21 cellular contexts compared by ENCODE assay signal in the genomic region with DNA sequence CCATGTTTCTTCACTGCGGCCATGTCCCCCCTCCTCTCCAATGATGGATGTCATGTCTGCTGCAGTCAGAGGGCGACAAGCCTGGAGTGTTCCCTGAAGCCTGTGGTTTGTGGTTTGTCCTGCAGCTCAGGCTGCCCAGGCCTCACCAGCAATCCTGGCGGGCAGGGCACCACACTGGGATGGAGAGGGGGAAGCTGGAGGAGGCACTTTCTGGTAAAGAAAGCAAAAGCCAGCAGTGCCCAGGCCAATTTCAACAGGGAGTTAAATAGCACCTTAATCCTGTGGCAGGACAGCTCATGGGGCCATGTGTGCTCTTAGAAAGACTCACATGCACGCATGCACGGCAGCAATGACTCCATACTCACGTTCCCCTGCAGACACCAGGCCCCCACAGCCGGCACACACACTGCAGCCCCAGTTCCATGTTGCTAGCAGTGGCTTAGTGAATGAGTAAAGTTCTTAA.
DNase-seq lines count a peak whose midpoint lies in the region; ATAC-seq, FAIRE-seq and TF ChIP-seq lines count a peak whose summit lies in the region.
"Had no signal": no experiment of that assay in that cellular context is flagged by ENCODE, and none has a peak within 500 bp of the region (broad histone marks: within the 10 kb centered on the region; RNA-seq: fewer than 3 reads in every experiment).

No MANE protein-coding gene starts in this region.

- no peak for TF ChIP-seq RAD21 in HepG2 (CRISPR knock-in tag; IDR thresholded peaks at IDR 0.05)

- TF ChIP-seq POLR2A in HepG2 (IDR thresholded peaks at IDR 0.05; ENCODE audit: insufficient read depth in 1 of 2, low read depth in 2 of 2, low read length in 2 of 2) = no peak
- no peak for TF ChIP-seq POLR2A in suprapubic skin (IDR thresholded peaks at IDR 0.05)

- FAIRE-seq in HepG2 (lab: Jason Lieb, UNC) = no peak

- no peak for TF ChIP-seq CTCF in HEK293 (tag by site-specific recombination; IDR thresholded peaks at IDR 0.05)
- no peak for TF ChIP-seq CTCF in ascending aorta (IDR thresholded peaks at IDR 0.05)
- no peak for TF ChIP-seq CTCF in HepG2 (CRISPR knock-in tag; IDR thresholded peaks at IDR 0.05)
- no peak for TF ChIP-seq CTCF in suprapubic skin (IDR thresholded peaks at IDR 0.05)
- TF ChIP-seq CTCF in neural progenitor cell (IDR thresholded peaks at IDR 0.05) = no peak

- DNase-seq in ascending aorta (ENCODE audit: low spot score in 2 of 2) (peak in 1 of 2 donors; percentile 48), HepG2 (ENCODE audit: low spot score) (no peak), suprapubic skin (ENCODE audit: low spot score in 2 of 2) (no peak), neural progenitor cell (ENCODE audit: low spot score) (no peak)
- no peak for DNase-seq in T-helper 2 cell treated with Interferon-gamma antibody and Interleukin-4, amounts not matched to agents 5 μg/mL and 100 μg/mL, for 36 hours (ENCODE audit: low spot score)
- DNase-seq: cerebellar nuclear complex; DMS79 treated with DMSO at 0.1 percent for 48 hours; HCEC 1CT; Kasumi-1; natural killer cell; NCI-H187; NCI-H526; PC-3; stimulated activated naive CD8-positive, alpha-beta T cell treated with anti-CD3 and anti-CD28 coated beads, Interleukin-15, amount 100 ng/mL, for 72 hours had no signal

- H3F3A ChIP-seq in neural progenitor cell (ENCODE audit: low read depth) = no peaks in the 10 kb centered on the region

- BruUV-seq in HepG2 (replicated peaks; lab: Mats Ljungman, UMichigan) = TSS peak; percentile 39

- no peak overlapping the region for H3K4me3 ChIP-seq in HEK293 (ENCODE audit: low read depth, low read length)
- H3K4me3 ChIP-seq in ascending aorta = no peak overlapping the region
- H3K4me3 ChIP-seq in HepG2 (replicated peaks in 1 of 3; ENCODE audit: insufficient read depth in 1 of 3, low read depth in 2 of 3, low read length in 3 of 3) = peak overlapping the region; percentile 3 to 79 (median 49); a peak in 5 of 6 replicates
- no peak overlapping the region for H3K4me3 ChIP-seq in suprapubic skin
- H3K4me3 ChIP-seq in neural progenitor cell = no peak overlapping the region
- H3K4me3 ChIP-seq: BLaER1 treated with 17β-estradiol and CSF1 and Interleukin-3, amounts not matched to agents 10 nM and 100 nM; left lung had no signal

- POLR2A ChIA-PET in HEK293 (lab: Yijun Ruan, JAX) (no interaction called here), HepG2 (lab: Yijun Ruan, JAX) (interaction anchor here (0.5 to 5.1 kb wide), 22 partner anchors 11 to 902 kb away, joined by 3 to 275 read pairs (median 7); a partner anchor contains a TSS)

- CTCF ChIA-PET in HEK293 (lab: Yijun Ruan, JAX) = interaction anchor here (0.9 kb wide), 1 partner anchor 45 kb away, joined by 3 read pairs; no protein-coding TSS in a partner anchor
- CTCF ChIA-PET in HepG2 (lab: Yijun Ruan, JAX; ENCODE audit: low intra/inter-chr PET ratio, low total read pairs) = no interaction called here

- H3K36me3 ChIP-seq in HEK293 (ENCODE audit: control insufficient read depth in 2 of 2, insufficient read depth in 1 of 2, low read length in 2 of 2) = peaks cover 0 to 15% of the 10 kb centered on the region in 2 experiments; a peak in 2 of 3 replicates
- H3K36me3 ChIP-seq in ascending aorta = peaks cover 54 to 55% of the 10 kb centered on the region in 2 donors
- peaks cover 0 to 6% of the 10 kb centered on the region in 2 experiments; a peak in 1 of 5 replicates for H3K36me3 ChIP-seq in HepG2 (replicated peaks in 1 of 2; ENCODE audit: control insufficient read depth in 1 of 2, insufficient read depth in 2 of 2, low read length in 2 of 2)
- peaks cover 85% of the 10 kb centered on the region for H3K36me3 ChIP-seq in suprapubic skin
- no peaks in the 10 kb centered on the region for H3K36me3 ChIP-seq in neural progenitor cell
- H3K36me3 ChIP-seq: BLaER1 treated with 17β-estradiol and CSF1 and Interleukin-3, amounts not matched to agents 10 nM and 100 nM had no signal

- intact Hi-C loops in ascending aorta (cut with DNase I) = no loop called here
- intact Hi-C loops in HepG2 (cut with micrococcal nuclease; ENCODE audit: unreplicated experiment) = loop anchor here (1.0 kb wide), 1 partner anchor 11 kb away; no protein-coding TSS in a partner anchor

- in situ Hi-C loops in HepG2 (cut with HindIII; ENCODE audit: extremely low pct_ligation_motif_present, low pct_unique_long_range_greater_than_20kb) = no loop called here

- H2AFZ ChIP-seq in HepG2 (ENCODE audit: low read length) (no peak overlapping the region), neural progenitor cell (replicated peaks) (no peak overlapping the region)

- H3K79me2 ChIP-seq in HepG2 (ENCODE audit: insufficient read depth, low read length) (peaks cover 23% of the 10 kb centered on the region), neural progenitor cell (ENCODE audit: low read depth) (no peaks in the 10 kb centered on the region)

- H3K36me3 Mint-ChIP-seq in neural progenitor cell = peaks cover 4% of the 10 kb centered on the region
- no peaks in the 10 kb centered on the region for H3K36me3 Mint-ChIP-seq in T-helper 2 cell treated with Interferon-gamma antibody and Interleukin-4, amounts not matched to agents 5 μg/mL and 100 μg/mL, for 36 hours (ENCODE audit: low read depth)
- H3K36me3 Mint-ChIP-seq: activated naive CD8-positive, alpha-beta T cell; natural killer cell had no signal

- H3K27ac ChIP-seq in HEK293 (ENCODE audit: extremely low read depth, low read depth, low read length) (no peak overlapping the region), ascending aorta (peak overlapping the region; percentile 67 to 68), HepG2 (ENCODE audit: extremely low read length, insufficient read depth, low read length) (peak overlapping the region; percentile 99), suprapubic skin (peak overlapping the region; percentile 79), neural progenitor cell (no peak overlapping the region)
- H3K27ac ChIP-seq: BLaER1 treated with 17β-estradiol and CSF1 and Interleukin-3, amounts not matched to agents 10 nM and 100 nM had no signal

- H3K27ac Mint-ChIP-seq in neural progenitor cell = no peak overlapping the region
- H3K27ac Mint-ChIP-seq in T-helper 2 cell treated with Interferon-gamma antibody and Interleukin-4, amounts not matched to agents 5 μg/mL and 100 μg/mL, for 36 hours = no peak overlapping the region
- H3K27ac Mint-ChIP-seq: activated naive CD8-positive, alpha-beta T cell; natural killer cell; stimulated activated naive CD8-positive, alpha-beta T cell treated with anti-CD3 and anti-CD28 coated beads, Interleukin-15, amount 100 ng/mL, for 72 hours; T-helper 1 cell treated with Interleukin-12 subunit alpha and Interleukin-12 subunit beta and Interleukin-4 antibody, amounts not matched to agents 30 μg/mL and 1 μg/mL, for 36 hours had no signal

- 40% methylated on average over 3 of the region's 7 CpGs for WGBS in HepG2 (ENCODE audit: low lambda C conversion rate)
- 71% methylated on average over 7 of the region's 7 CpGs for WGBS in suprapubic skin

- no peak overlapping the region for H3K4me3 Mint-ChIP-seq in neural progenitor cell
- no peak overlapping the region for H3K4me3 Mint-ChIP-seq in T-helper 2 cell treated with Interferon-gamma antibody and Interleukin-4, amounts not matched to agents 5 μg/mL and 100 μg/mL, for 36 hours
- H3K4me3 Mint-ChIP-seq: activated naive CD8-positive, alpha-beta T cell; natural killer cell; stimulated activated naive CD8-positive, alpha-beta T cell treated with anti-CD3 and anti-CD28 coated beads, Interleukin-15, amount 100 ng/mL, for 72 hours; T-helper 1 cell treated with Interleukin-12 subunit alpha and Interleukin-12 subunit beta and Interleukin-4 antibody, amounts not matched to agents 30 μg/mL and 1 μg/mL, for 36 hours had no signal

- H3K27me3 Mint-ChIP-seq in neural progenitor cell (ENCODE audit: insufficient read depth, low read depth) = peaks cover 4% of the 10 kb centered on the region
- H3K27me3 Mint-ChIP-seq in T-helper 2 cell treated with Interferon-gamma antibody and Interleukin-4, amounts not matched to agents 5 μg/mL and 100 μg/mL, for 36 hours (ENCODE audit: low read depth) = no peaks in the 10 kb centered on the region
- H3K27me3 Mint-ChIP-seq: activated naive CD8-positive, alpha-beta T cell had no signal

- TF ChIP-seq EP300 in HepG2 (IDR thresholded peaks at IDR 0.05; ENCODE audit: low read depth in 2 of 2, low read length in 2 of 2) (no peak), HepG2 (CRISPR knock-in tag; IDR thresholded peaks at IDR 0.05; ENCODE audit: borderline replicate concordance) (no peak), suprapubic skin (IDR thresholded peaks at IDR 0.05) (no peak)

- H3K9ac ChIP-seq in HepG2 (ENCODE audit: insufficient read depth, low read depth, low read length) (peak overlapping the region; percentile 98), neural progenitor cell (no peak overlapping the region)
- H3K9ac ChIP-seq: BLaER1 treated with 17β-estradiol and CSF1 and Interleukin-3, amounts not matched to agents 10 nM and 100 nM had no signal

- no peaks in the 10 kb centered on the region for H3K9me3 Mint-ChIP-seq in neural progenitor cell
- no peaks in the 10 kb centered on the region for H3K9me3 Mint-ChIP-seq in T-helper 2 cell treated with Interferon-gamma antibody and Interleukin-4, amounts not matched to agents 5 μg/mL and 100 μg/mL, for 36 hours
- H3K9me3 Mint-ChIP-seq: natural killer cell; stimulated activated naive CD8-positive, alpha-beta T cell treated with anti-CD3 and anti-CD28 coated beads, Interleukin-15, amount 100 ng/mL, for 72 hours; T-helper 1 cell treated with Interleukin-12 subunit alpha and Interleukin-12 subunit beta and Interleukin-4 antibody, amounts not matched to agents 30 μg/mL and 1 μg/mL, for 36 hours had no signal

- no peaks in the 10 kb centered on the region for H4K20me1 ChIP-seq in HepG2 (ENCODE audit: insufficient read depth, low read length)
- no peaks in the 10 kb centered on the region for H4K20me1 ChIP-seq in neural progenitor cell (ENCODE audit: low read depth)
- H4K20me1 ChIP-seq: BLaER1 treated with 17β-estradiol and CSF1 and Interleukin-3, amounts not matched to agents 10 nM and 100 nM had no signal

- no peaks in the 10 kb centered on the region for H3K27me3 ChIP-seq in ascending aorta
- no peaks in the 10 kb centered on the region; a peak in 1 of 5 replicates for H3K27me3 ChIP-seq in HepG2 (ENCODE audit: control insufficient read depth in 1 of 2, insufficient read depth in 2 of 2, low read length in 2 of 2)
- no peaks in the 10 kb centered on the region for H3K27me3 ChIP-seq in suprapubic skin
- no peaks in the 10 kb centered on the region for H3K27me3 ChIP-seq in neural progenitor cell
- H3K27me3 ChIP-seq: BLaER1 treated with 17β-estradiol and CSF1 and Interleukin-3, amounts not matched to agents 10 nM and 100 nM; left lung had no signal

- peaks cover 6% of the 10 kb centered on the region for H3K4me1 Mint-ChIP-seq in neural progenitor cell
- no peaks in the 10 kb centered on the region for H3K4me1 Mint-ChIP-seq in T-helper 2 cell treated with Interferon-gamma antibody and Interleukin-4, amounts not matched to agents 5 μg/mL and 100 μg/mL, for 36 hours (ENCODE audit: low read depth)
- H3K4me1 Mint-ChIP-seq: natural killer cell; stimulated activated naive CD8-positive, alpha-beta T cell treated with anti-CD3 and anti-CD28 coated beads, Interleukin-15, amount 100 ng/mL, for 72 hours had no signal

- H3K4me2 ChIP-seq in HepG2 (ENCODE audit: low read depth, low read length) = peak overlapping the region; percentile 95
- no peak overlapping the region for H3K4me2 ChIP-seq in neural progenitor cell
- H3K4me2 ChIP-seq: BLaER1 treated with 17β-estradiol and CSF1 and Interleukin-3, amounts not matched to agents 10 nM and 100 nM had no signal

- ATAC-seq in HepG2 (peak; percentile 41), HG03280 (IDR thresholded peaks at IDR 0.05; ENCODE audit: unreplicated experiment) (no peak), GM18861 (IDR thresholded peaks at IDR 0.05; ENCODE audit: unreplicated experiment) (no peak)
- ATAC-seq: left lung; natural killer cell; PC-3; stimulated activated naive CD8-positive, alpha-beta T cell treated with anti-CD3 and anti-CD28 coated beads, Interleukin-15, amount 100 ng/mL, for 72 hours had no signal

- no peaks in the 10 kb centered on the region for H3K9me3 ChIP-seq in HEK293 (ENCODE audit: control insufficient read depth, insufficient read depth, low read depth, low read length)
- H3K9me3 ChIP-seq in ascending aorta = no peaks in the 10 kb centered on the region
- H3K9me3 ChIP-seq in HepG2 (ENCODE audit: low read length) = no peaks in the 10 kb centered on the region
- H3K9me3 ChIP-seq in suprapubic skin = no peaks in the 10 kb centered on the region
- no peaks in the 10 kb centered on the region for H3K9me3 ChIP-seq in neural progenitor cell (ENCODE audit: low read depth)
- H3K9me3 ChIP-seq: BLaER1 treated with 17β-estradiol and CSF1 and Interleukin-3, amounts not matched to agents 10 nM and 100 nM; left lung had no signal

- H3K4me1 ChIP-seq in HEK293 (ENCODE audit: control insufficient read depth, insufficient read depth, low read length) (no peaks in the 10 kb centered on the region), ascending aorta (peaks cover 7 to 21% of the 10 kb centered on the region in 2 donors), HepG2 (ENCODE audit: insufficient read depth, low read length) (peaks cover 63% of the 10 kb centered on the region), suprapubic skin (peaks cover 21% of the 10 kb centered on the region), neural progenitor cell (no peaks in the 10 kb centered on the region)
- H3K4me1 ChIP-seq: left lung had no signal

Comparison
In these comparisons a context has a peak if more than half of its experiments do, and no peak if none do; other contexts are left out.
1. H3K27ac ChIP-seq: peak in ascending aorta (2 of 2), HepG2 (single experiment) and suprapubic skin (single experiment); none in HEK293 (single experiment) and neural progenitor cell (single experiment).
2. H3K4me3 ChIP-seq: peak in HepG2 (3 of 3); none in HEK293 (single experiment), ascending aorta (0 of 2), suprapubic skin (single experiment) and neural progenitor cell (single experiment).